Comparison of ENCODE assay signal across 24 cellular contexts in the genomic region with DNA sequence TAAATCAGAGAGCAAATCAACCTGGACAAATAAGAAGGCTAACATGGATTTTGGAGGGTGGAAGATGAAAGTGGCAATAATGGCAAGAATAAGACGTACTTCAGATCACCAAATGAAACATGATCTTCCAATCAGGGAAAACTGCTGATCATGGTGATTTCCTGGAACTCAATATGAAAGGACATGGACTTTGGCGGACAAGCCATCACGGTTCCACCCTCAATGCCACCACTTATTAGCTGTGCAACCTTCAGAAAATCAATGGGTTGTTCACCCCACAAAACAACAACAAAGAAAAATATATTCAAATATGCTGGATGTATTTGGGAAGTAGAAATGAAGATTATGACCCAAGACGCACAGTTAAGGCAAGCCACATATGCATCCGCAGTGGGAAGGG.
"Had no signal": no experiment of that assay in that cellular context is flagged by ENCODE, and none has a peak within 500 bp of the region (broad histone marks: within the 10 kb centered on the region; RNA-seq: fewer than 3 reads in every experiment).

No MANE protein-coding gene starts in this region.

- H3K9me3 ChIP-seq: ascending aorta, spleen, suprapubic skin, transverse colon had no signal

- H3K27ac ChIP-seq: cardiac muscle cell, spleen, suprapubic skin, transverse colon had no signal

- H3K36me3 ChIP-seq: ascending aorta, cardiac muscle cell, spleen, suprapubic skin, transverse colon had no signal

- H3K4me1 ChIP-seq: spleen had no signal

- H3K4me3 ChIP-seq: ascending aorta, cardiac muscle cell, coronary artery, spleen, suprapubic skin, transverse colon had no signal

- DNase-seq: activated CD4-positive, alpha-beta memory T cell treated with anti-CD3 and anti-CD28 coated beads, Interleukin-2, amount 10 ng/mL, durations not matched to agents 7 days and 5 days; activated CD4-positive, alpha-beta T cell treated with anti-CD3 and anti-CD28 coated beads for 1 hour; activated CD4-positive, alpha-beta T cell treated with anti-CD3 and anti-CD28 coated beads, Interleukin-2, amount 10 ng/mL, durations not matched to agents 7 days and 5 days; activated CD8-positive, alpha-beta memory T cell treated with anti-CD3 and anti-CD28 coated beads, Interleukin-2, amount 50 U/mL, for 48 hours; activated gamma-delta T cell; activated naive CD4-positive, alpha-beta T cell treated with anti-CD3 and anti-CD28 coated beads, Interleukin-2, amount 10 ng/mL, durations not matched to agents 7 days and 5 days; activated naive CD8-positive, alpha-beta T cell treated with anti-CD3 and anti-CD28 coated beads, Interleukin-2, amount 10 ng/mL, durations not matched to agents 7 days and 5 days; activated T-cell treated with anti-CD3 and anti-CD28 coated beads, Interleukin-2, amount 50 U/mL, for 24 hours; effector memory CD8-positive, alpha-beta T cell; erythroblast; head of caudate nucleus; hypothalamus; immature natural killer cell; kidney; posterior cingulate gyrus; right cardiac atrium; spleen; stimulated activated naive CD4-positive, alpha-beta T cell; transverse colon had no signal

- ATAC-seq: effector memory CD8-positive, alpha-beta T cell; WTC11 had no signal

- H3K27me3 ChIP-seq: ascending aorta, cardiac muscle cell, spleen, suprapubic skin, transverse colon had no signal
